In the genomic region with DNA sequence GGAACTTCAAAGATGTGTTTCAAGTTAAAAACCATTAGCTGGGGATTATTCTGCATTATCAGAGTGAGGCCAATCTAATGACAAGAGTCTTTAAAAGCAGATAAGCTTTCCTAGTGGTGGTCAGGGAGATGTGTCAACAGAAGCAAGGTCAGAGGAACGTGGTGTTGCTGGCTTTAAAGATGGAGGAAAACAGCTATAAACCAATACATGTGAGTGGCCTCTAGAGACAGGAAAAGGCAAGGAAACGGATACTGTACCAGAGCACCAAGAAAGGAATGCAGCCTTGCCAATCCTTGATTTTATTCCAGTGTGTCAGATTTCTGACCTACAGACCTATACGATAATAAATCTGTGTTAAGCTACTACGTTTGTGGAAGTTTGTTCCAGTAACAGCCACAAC, we compare ENCODE assay signal across 23 cellular contexts.
DNase-seq lines count a peak whose midpoint lies in the region; ATAC-seq and TF ChIP-seq lines count a peak whose summit lies in the region.
"Had no signal": no experiment of that assay in that cellular context is flagged by ENCODE, and none has a peak within 500 bp of the region (broad histone marks: within the 10 kb centered on the region; RNA-seq: fewer than 3 reads in every experiment).

No MANE protein-coding gene starts in this region.

- peaks cover 5 to 57% (median 29%) of the 10 kb centered on the region in 6 donors for H3K9me3 Mint-ChIP-seq in immature natural killer cell

- H2AK5ac ChIP-seq in mesendoderm (ENCODE audit: low read length): no peak overlapping the region

- in situ Hi-C loops in SK-MEL-5 (cut with HindIII; ENCODE audit: low pct_unique_long_range_greater_than_20kb, low sequenced_read_pairs): no loop called here

- no peak overlapping the region for H3K27ac ChIP-seq in mesendoderm (ENCODE audit: low read depth, low read length)
- H3K27ac ChIP-seq: BLaER1, dorsolateral prefrontal cortex, skin epidermis, tibial nerve had no signal

- peak; percentile 40 for DNase-seq in HT1080 (ENCODE audit: low read depth)
- peak; percentile 24 for DNase-seq in SK-MEL-5 (ENCODE audit: low read depth, low spot score)
- peak; percentile 39 for DNase-seq in choroid plexus epithelial cell (ENCODE audit: low read depth)
- peak; percentile 77 for DNase-seq in mesendoderm
- DNase-seq in NCI-H1048 (lab: John Stamatoyannopoulos, UW): no peak
- no peak for DNase-seq in immature natural killer cell
- DNase-seq: activated CD4-positive, alpha-beta T cell treated with anti-CD3 and anti-CD28 coated beads, Interleukin-2, amount 10 ng/mL, durations not matched to agents 24 days and 14 days; activated gamma-delta T cell treated with Interleukin-2 at 50 U/mL for 16 hours; activated T-cell treated with anti-CD3 and anti-CD28 coated beads, Interleukin-2, amount 50 U/mL, for 24 hours; cerebellar nuclear complex; dorsolateral prefrontal cortex; GF-D8; KG1; MG63; NCI-H1436 treated with DMSO at 0.1 percent for 48 hours; SHP77 treated with DMSO at 0.1 percent for 48 hours had no signal

- H3K36me3 ChIP-seq in mesendoderm (ENCODE audit: control insufficient read depth, insufficient read depth, low read length): no peaks in the 10 kb centered on the region
- H3K36me3 ChIP-seq: BLaER1, MG63, tibial nerve had no signal

- H3K4me3 Mint-ChIP-seq in immature natural killer cell: no peak overlapping the region
- H3K4me3 Mint-ChIP-seq: activated CD4-positive, alpha-beta T cell treated with anti-CD3 and anti-CD28 coated beads, Interleukin-2, amount 10 ng/mL, durations not matched to agents 24 days and 14 days; activated T-cell treated with anti-CD3 and anti-CD28 coated beads, Interleukin-2, amount 50 U/mL, for 24 hours; nephron had no signal

- no peaks in the 10 kb centered on the region for H3K4me1 ChIP-seq in mesendoderm (ENCODE audit: control insufficient read depth, low read depth, low read length)
- H3K4me1 ChIP-seq: BLaER1, tibial nerve had no signal

- H3K4me2 ChIP-seq in mesendoderm (ENCODE audit: low read length): no peak overlapping the region
- H3K4me2 ChIP-seq: BLaER1 had no signal

- H3K27me3 Mint-ChIP-seq in immature natural killer cell (ENCODE audit: low read depth in 3 of 3): peaks cover 0 to 4% (median 0%) of the 10 kb centered on the region in 3 donors
- H3K27me3 Mint-ChIP-seq: activated CD4-positive, alpha-beta T cell treated with anti-CD3 and anti-CD28 coated beads, Interleukin-2, amount 10 ng/mL, durations not matched to agents 24 days and 14 days; activated T-cell treated with anti-CD3 and anti-CD28 coated beads, Interleukin-2, amount 50 U/mL, for 24 hours had no signal

- H3K79me1 ChIP-seq in mesendoderm (ENCODE audit: low read length): no peaks in the 10 kb centered on the region

- H3K27me3 ChIP-seq in mesendoderm (ENCODE audit: insufficient read depth, low read length, poor library complexity): no peaks in the 10 kb centered on the region
- H3K27me3 ChIP-seq: BLaER1, dorsolateral prefrontal cortex, MG63, tibial nerve had no signal

- no CpG with 5 or more reads among the region's 4 CpGs for WGBS in mesendoderm (ENCODE audit: extremely low coverage, insufficient coverage, low lambda C conversion rate)

- ATAC-seq in GM21529 (IDR thresholded peaks at IDR 0.05; ENCODE audit: unreplicated experiment): no peak
- ATAC-seq: HCT116 had no signal

- no peak for TF ChIP-seq CTCF in choroid plexus epithelial cell (conservative IDR thresholded peaks at IDR 0.05; ENCODE audit: low read depth, low read length)

- H3K18ac ChIP-seq in mesendoderm (ENCODE audit: low read length): no peak overlapping the region

- no peak overlapping the region for H2BK15ac ChIP-seq in mesendoderm (replicated peaks; ENCODE audit: low read depth)

- no peak overlapping the region for H3K23ac ChIP-seq in mesendoderm (ENCODE audit: low read length)

- no peak overlapping the region for H3K27ac Mint-ChIP-seq in immature natural killer cell
- H3K27ac Mint-ChIP-seq: activated CD4-positive, alpha-beta T cell treated with anti-CD3 and anti-CD28 coated beads, Interleukin-2, amount 10 ng/mL, durations not matched to agents 24 days and 14 days; activated T-cell treated with anti-CD3 and anti-CD28 coated beads, Interleukin-2, amount 50 U/mL, for 24 hours; nephron had no signal

- H3K4me3 ChIP-seq in choroid plexus epithelial cell (ENCODE audit: low read depth, low read length): no peak overlapping the region
- no peak overlapping the region for H3K4me3 ChIP-seq in mesendoderm (ENCODE audit: low read length)
- H3K4me3 ChIP-seq: BLaER1, dorsolateral prefrontal cortex, lung, MG63, skin epidermis, tibial nerve had no signal

- no peak overlapping the region for H4K5ac ChIP-seq in mesendoderm (ENCODE audit: low read length)

- H2BK5ac ChIP-seq in mesendoderm (ENCODE audit: low read length): no peak overlapping the region

- H3K4ac ChIP-seq in mesendoderm (ENCODE audit: low read depth, low read length): no peak overlapping the region

- no peaks in the 10 kb centered on the region for H3K36me3 Mint-ChIP-seq in immature natural killer cell

- H2BK120ac ChIP-seq in mesendoderm (ENCODE audit: low read depth, low read length): no peak overlapping the region

- H3K56ac ChIP-seq in mesendoderm (ENCODE audit: low read length): no peak overlapping the region

- H4K8ac ChIP-seq in mesendoderm (ENCODE audit: low read depth, low read length): no peak overlapping the region

- no peaks in the 10 kb centered on the region for H3K4me1 Mint-ChIP-seq in immature natural killer cell
- H3K4me1 Mint-ChIP-seq: activated CD4-positive, alpha-beta T cell treated with anti-CD3 and anti-CD28 coated beads, Interleukin-2, amount 10 ng/mL, durations not matched to agents 24 days and 14 days; nephron had no signal

- H3K9ac ChIP-seq in mesendoderm (ENCODE audit: low read length): no peak overlapping the region
- H3K9ac ChIP-seq: BLaER1 had no signal

- no peaks in the 10 kb centered on the region for H3K79me2 ChIP-seq in mesendoderm (ENCODE audit: control insufficient read depth, insufficient read depth, low read length)

Comparison
In these comparisons a context has a peak if more than half of its experiments do, and no peak if none do; other contexts are left out.
1. DNase-seq: peak in HT1080 (single experiment), SK-MEL-5 (single experiment), choroid plexus epithelial cell (single experiment) and mesendoderm (single experiment); none in NCI-H1048 (single experiment) and immature natural killer cell (0 of 3).